34 cellular contexts compared by ENCODE assay signal in the genomic region with DNA sequence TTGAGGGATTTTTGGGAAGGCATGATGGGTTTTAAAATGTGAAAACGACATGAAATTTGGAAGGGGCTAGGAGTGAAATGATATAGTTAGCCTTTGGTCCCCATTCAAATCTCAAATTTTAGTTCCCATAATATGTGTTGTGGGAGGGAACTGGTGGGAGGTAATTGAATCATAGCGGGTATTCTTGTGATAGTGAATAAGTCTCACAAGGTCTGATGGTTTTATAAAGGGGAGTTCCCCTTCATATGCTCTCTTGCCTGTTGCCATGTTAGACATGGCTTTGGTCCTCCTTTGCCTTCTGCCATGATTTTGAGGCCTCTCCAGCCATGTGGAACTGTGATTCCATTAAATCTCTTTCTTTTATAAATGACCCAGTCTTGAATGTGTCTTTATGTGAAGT.
"Had no signal": no experiment of that assay in that cellular context is flagged by ENCODE, and none has a peak within 500 bp of the region (broad histone marks: within the 10 kb centered on the region; RNA-seq: fewer than 3 reads in every experiment).

No MANE protein-coding gene starts in this region.

- DNase-seq: activated CD4-positive, alpha-beta memory T cell treated with anti-CD3 and anti-CD28 coated beads for 36 hours; activated CD4-positive, alpha-beta T cell treated with anti-CD3 and anti-CD28 coated beads for 48 hours; activated gamma-delta T cell; activated naive CD4-positive, alpha-beta T cell treated with anti-CD3 and anti-CD28 coated beads, Interleukin-2, amount 50 U/mL, for 16 hours; adrenal gland; aorta; body of pancreas; cerebellar nuclear complex; dorsolateral prefrontal cortex; effector memory CD4-positive, alpha-beta T cell; foreskin fibroblast; head of caudate nucleus; hippocampal formation; left cardiac atrium; naive B cell; nucleus accumbens; pancreas; retina; stimulated activated CD4-positive, alpha-beta T cell treated with anti-CD3 and anti-CD28 coated beads, Interleukin-12 subunit alpha, Interleukin-12 subunit beta, amount 100 ng/mL, for 4 hours; stimulated activated CD4-positive, alpha-beta T cell treated with anti-CD3 and anti-CD28 coated beads, Interleukin-4, amount 100 ng/mL, for 1 hour; T-helper 9 cell; testis; transverse colon had no signal

- H3K4me1 ChIP-seq: prostate gland, testis, transverse colon had no signal

- H3K27ac ChIP-seq: adrenal gland, body of pancreas, cardiac muscle cell, coronary artery, dorsolateral prefrontal cortex, pancreas, prostate gland, SK-N-MC, skin epidermis, testis, transverse colon, VCaP had no signal

- H3K27me3 Mint-ChIP-seq: activated CD4-positive, alpha-beta memory T cell treated with anti-CD3 and anti-CD28 coated beads for 36 hours; naive B cell had no signal

- H3K27ac Mint-ChIP-seq: activated CD4-positive, alpha-beta memory T cell treated with anti-CD3 and anti-CD28 coated beads for 36 hours; activated T-helper 1 cell treated with anti-CD3 and anti-CD28 coated beads, Interleukin-12 subunit alpha, Interleukin-12 subunit beta, Interleukin-2, Interleukin-4 antibody, amounts not matched to agents 30 ng/mL and 10 ng/mL and 1 ng/mL, durations not matched to agents 14 hours and 24 hours and 36 hours; mesothelial cell of epicardium had no signal

- H3K4me3 Mint-ChIP-seq: activated CD4-positive, alpha-beta memory T cell treated with anti-CD3 and anti-CD28 coated beads for 36 hours; activated T-helper 1 cell treated with anti-CD3 and anti-CD28 coated beads, Interleukin-12 subunit alpha, Interleukin-12 subunit beta, Interleukin-2, Interleukin-4 antibody, amounts not matched to agents 30 ng/mL and 10 ng/mL and 1 ng/mL, durations not matched to agents 14 hours and 24 hours and 36 hours; mesothelial cell of epicardium; neural crest cell had no signal

- H3K36me3 ChIP-seq: adrenal gland, cardiac muscle cell, pancreas, prostate gland, transverse colon had no signal

- ATAC-seq: body of pancreas, esophagus mucosa, left cardiac atrium, pancreas, sciatic nerve had no signal

- H3K4me3 ChIP-seq: adrenal gland, body of pancreas, cardiac muscle cell, coronary artery, dorsolateral prefrontal cortex, pancreas, prostate gland, SK-N-MC, skin epidermis, testis, transverse colon had no signal

- H3K9me3 ChIP-seq: adrenal gland, body of pancreas, pancreas, prostate gland, testis, transverse colon had no signal

- H3K4me1 Mint-ChIP-seq: mesothelial cell of epicardium, neural crest cell had no signal

- H3K27me3 ChIP-seq: adrenal gland, body of pancreas, cardiac muscle cell, dorsolateral prefrontal cortex, pancreas, testis, transverse colon had no signal
